Comparison of ENCODE assay signal across 23 cellular contexts in the genomic region with DNA sequence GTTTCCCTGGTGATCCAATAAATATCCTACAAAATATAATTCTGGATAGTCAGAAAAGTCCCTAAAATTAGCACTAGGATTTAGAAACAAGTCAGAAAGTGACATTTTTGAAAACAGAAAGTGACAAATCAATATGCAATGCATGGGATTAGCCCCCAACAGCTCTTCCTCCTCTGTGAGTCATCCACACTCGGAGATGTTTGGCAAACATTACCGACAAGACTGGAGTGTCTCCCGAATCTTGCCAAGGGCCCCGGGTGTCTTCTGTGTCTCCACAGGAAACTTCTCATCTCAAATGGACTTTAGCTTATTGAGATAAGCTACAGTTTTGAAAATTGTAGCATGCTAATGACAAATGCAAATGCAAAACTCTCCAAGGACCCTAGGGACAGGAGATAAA.
A peak's percentile ranks its signal among the peaks of the same experiment; 100 is the strongest.
DNase-seq lines count a peak whose midpoint lies in the region; ATAC-seq, FAIRE-seq and TF ChIP-seq lines count a peak whose summit lies in the region.
"Had no signal": no experiment of that assay in that cellular context is flagged by ENCODE, and none has a peak within 500 bp of the region (broad histone marks: within the 10 kb centered on the region; RNA-seq: fewer than 3 reads in every experiment).

No MANE protein-coding gene starts in this region.

- in situ Hi-C loops in GM23248 (cut with MboI): no loop called here
- in situ Hi-C loops in HepG2 (cut with HindIII; ENCODE audit: extremely low pct_ligation_motif_present, low pct_unique_long_range_greater_than_20kb): no loop called here

- WGBS in GM23248 (ENCODE audit: low coverage in 1 of 2, low lambda C conversion rate in 2 of 2, missing lambda C conversion rate in 2 of 2), 2 experiments: 1 to 2% methylated on average over 4 of the region's 4 CpGs
- WGBS in upper lobe of left lung, 2 donors: 49 to 69% methylated on average over 4 of the region's 4 CpGs
- 4% methylated on average over 4 of the region's 4 CpGs for WGBS in HepG2 (ENCODE audit: low lambda C conversion rate)

- FAIRE-seq in HepG2 (lab: Jason Lieb, UNC): no peak
- FAIRE-seq: H54 had no signal

- TF ChIP-seq EP300 in upper lobe of left lung (IDR thresholded peaks at IDR 0.05): no peak
- TF ChIP-seq EP300 in HepG2 (IDR thresholded peaks at IDR 0.05; ENCODE audit: low read depth in 2 of 2, low read length in 2 of 2): no peak
- no peak for TF ChIP-seq EP300 in HepG2 (CRISPR knock-in tag; IDR thresholded peaks at IDR 0.05; ENCODE audit: borderline replicate concordance)

- TF ChIP-seq CTCF in PC-3 (conservative IDR thresholded peaks at IDR 0.05; ENCODE audit: low read depth, low read length): no peak
- TF ChIP-seq CTCF in fibroblast of pulmonary artery (IDR thresholded peaks at IDR 0.05; ENCODE audit: low read length, missing control alignments): no peak
- TF ChIP-seq CTCF in upper lobe of left lung (IDR thresholded peaks at IDR 0.05): no peak
- no peak for TF ChIP-seq CTCF in uterus (IDR thresholded peaks at IDR 0.05)
- TF ChIP-seq CTCF in HepG2 (CRISPR knock-in tag; IDR thresholded peaks at IDR 0.05): no peak

- H3K27me3 ChIP-seq in GM23248 (replicated peaks; ENCODE audit: insufficient read depth) (no peaks in the 10 kb centered on the region), PC-3 (ENCODE audit: low read length) (peaks cover 84% of the 10 kb centered on the region), upper lobe of left lung (no peaks in the 10 kb centered on the region), uterus (no peaks in the 10 kb centered on the region), HepG2 (ENCODE audit: control insufficient read depth in 1 of 2, insufficient read depth in 2 of 2, low read length in 2 of 2) (peaks cover 0 to 9% of the 10 kb centered on the region in 2 experiments; a peak in 2 of 5 replicates)
- H3K27me3 ChIP-seq: body of pancreas, testis had no signal

- ATAC-seq in PC-3: no peak
- ATAC-seq in upper lobe of left lung (ENCODE audit: low FRiP score in 2 of 2): no peak
- ATAC-seq in HepG2: no peak
- ATAC-seq in HG03432 (IDR thresholded peaks at IDR 0.05; ENCODE audit: unreplicated experiment): no peak
- ATAC-seq: activated CD4-positive, alpha-beta T cell treated with anti-CD3 and anti-CD28 coated beads for 36 hours; body of pancreas; natural killer cell had no signal

- CTCF ChIA-PET in PC-3 (lab: Charles Lee) (no interaction called here), HepG2 (lab: Yijun Ruan, JAX; ENCODE audit: low intra/inter-chr PET ratio, low total read pairs) (no interaction called here)

- no peaks in the 10 kb centered on the region for H3K36me3 ChIP-seq in GM23248 (ENCODE audit: low read depth)
- H3K36me3 ChIP-seq in PC-3 (ENCODE audit: low read depth, low read length): no peaks in the 10 kb centered on the region
- no peaks in the 10 kb centered on the region for H3K36me3 ChIP-seq in upper lobe of left lung
- H3K36me3 ChIP-seq in uterus: no peaks in the 10 kb centered on the region
- no peaks in the 10 kb centered on the region for H3K36me3 ChIP-seq in HepG2 (replicated peaks in 1 of 2; ENCODE audit: control insufficient read depth in 1 of 2, insufficient read depth in 2 of 2, low read length in 2 of 2)

- TF ChIP-seq RAD21 in HepG2 (CRISPR knock-in tag; IDR thresholded peaks at IDR 0.05): no peak

- H3K9me3 ChIP-seq in GM23248 (ENCODE audit: low read depth) (no peaks in the 10 kb centered on the region), PC-3 (ENCODE audit: low read length) (no peaks in the 10 kb centered on the region), upper lobe of left lung (no peaks in the 10 kb centered on the region), uterus (no peaks in the 10 kb centered on the region), HepG2 (ENCODE audit: low read length) (no peaks in the 10 kb centered on the region)
- H3K9me3 ChIP-seq: body of pancreas, testis had no signal

- TF ChIP-seq POLR2A in upper lobe of left lung (IDR thresholded peaks at IDR 0.05): no peak
- TF ChIP-seq POLR2A in uterus (IDR thresholded peaks at IDR 0.05): no peak
- no peak for TF ChIP-seq POLR2A in HepG2 (IDR thresholded peaks at IDR 0.05; ENCODE audit: insufficient read depth in 1 of 2, low read depth in 2 of 2, low read length in 2 of 2)

- intact Hi-C loops in PC-3 (cut with micrococcal nuclease): no loop called here
- intact Hi-C loops in uterus (cut with DNase I; ENCODE audit: low total_unique reads): no loop called here
- intact Hi-C loops in HepG2 (cut with micrococcal nuclease; ENCODE audit: unreplicated experiment): no loop called here

- H2AFZ ChIP-seq in GM23248 (no peak overlapping the region), PC-3 (ENCODE audit: low read length) (no peak overlapping the region), HepG2 (ENCODE audit: low read length) (no peak overlapping the region)

- no TSS peak for BruUV-seq in PC-3 (replicated peaks; lab: Mats Ljungman, UMichigan)
- no TSS peak for BruUV-seq in HepG2 (replicated peaks; lab: Mats Ljungman, UMichigan)

- peak overlapping the region; percentile 5; the same call in 1 of the 2 replicates for H3K27ac ChIP-seq in GM23248
- no peak overlapping the region for H3K27ac ChIP-seq in PC-3 (ENCODE audit: low read length)
- H3K27ac ChIP-seq in upper lobe of left lung: no peak overlapping the region
- no peak overlapping the region for H3K27ac ChIP-seq in uterus
- no peak overlapping the region for H3K27ac ChIP-seq in HepG2 (ENCODE audit: extremely low read length, insufficient read depth, low read length)
- H3K27ac ChIP-seq: body of pancreas, C4-2B, testis had no signal

- H3K4me2 ChIP-seq in GM23248 (ENCODE audit: unreplicated experiment) (peak overlapping the region; percentile 25), PC-3 (ENCODE audit: low read length) (no peak overlapping the region), HepG2 (ENCODE audit: low read depth, low read length) (no peak overlapping the region)

- POLR2A ChIA-PET in PC-3 (lab: Charles Lee; ENCODE audit: unreplicated experiment) (no interaction called here), HepG2 (lab: Yijun Ruan, JAX) (no interaction called here)

- H3K4me1 ChIP-seq in GM23248 (ENCODE audit: insufficient read depth): peaks cover 27% of the 10 kb centered on the region
- no peaks in the 10 kb centered on the region for H3K4me1 ChIP-seq in PC-3 (ENCODE audit: insufficient read depth, low read length)
- no peaks in the 10 kb centered on the region for H3K4me1 ChIP-seq in upper lobe of left lung
- H3K4me1 ChIP-seq in uterus: no peaks in the 10 kb centered on the region
- H3K4me1 ChIP-seq in HepG2 (ENCODE audit: insufficient read depth, low read length): no peaks in the 10 kb centered on the region
- H3K4me1 ChIP-seq: body of pancreas, testis had no signal

- no peak overlapping the region for H3K9ac ChIP-seq in GM23248
- H3K9ac ChIP-seq in PC-3 (ENCODE audit: low read length): no peak overlapping the region
- H3K9ac ChIP-seq in HepG2 (ENCODE audit: insufficient read depth, low read depth, low read length): no peak overlapping the region

- H3F3A ChIP-seq in GM23248 (ENCODE audit: insufficient read depth) (peaks cover 27% of the 10 kb centered on the region), PC-3 (ENCODE audit: low read length, unreplicated experiment) (no peaks in the 10 kb centered on the region)

- no peak overlapping the region for H3K4me3 ChIP-seq in GM23248
- no peak overlapping the region for H3K4me3 ChIP-seq in PC-3 (ENCODE audit: low read length)
- no peak overlapping the region for H3K4me3 ChIP-seq in fibroblast of pulmonary artery (replicated peaks; ENCODE audit: low read depth, low read length)
- no peak overlapping the region for H3K4me3 ChIP-seq in upper lobe of left lung
- no peak overlapping the region for H3K4me3 ChIP-seq in uterus
- H3K4me3 ChIP-seq in HepG2 (replicated peaks in 1 of 3; ENCODE audit: insufficient read depth in 1 of 3, low read depth in 2 of 3, low read length in 3 of 3): no peak overlapping the region
- H3K4me3 ChIP-seq: body of pancreas, testis had no signal

- H3K79me2 ChIP-seq in GM23248 (ENCODE audit: insufficient read depth): no peaks in the 10 kb centered on the region
- H3K79me2 ChIP-seq in PC-3 (ENCODE audit: low read length): no peaks in the 10 kb centered on the region
- H3K79me2 ChIP-seq in HepG2 (ENCODE audit: insufficient read depth, low read length): no peaks in the 10 kb centered on the region

- H4K20me1 ChIP-seq in GM23248 (ENCODE audit: insufficient read depth) (no peaks in the 10 kb centered on the region), PC-3 (ENCODE audit: low read length) (no peaks in the 10 kb centered on the region; the same call in 1 of the 2 replicates), HepG2 (ENCODE audit: insufficient read depth, low read length) (no peaks in the 10 kb centered on the region)

- H3K9me2 ChIP-seq in GM23248 (ENCODE audit: insufficient read depth): no peaks in the 10 kb centered on the region
- H3K9me2 ChIP-seq in PC-3 (replicated peaks; ENCODE audit: low read length): no peaks in the 10 kb centered on the region

- DNase-seq in AG08395 (ENCODE audit: low spot score): peak; percentile 81
- DNase-seq in GM23248: peak; percentile 81
- DNase-seq in PC-3: peak; percentile 18
- DNase-seq in fibroblast of pulmonary artery (ENCODE audit: low read depth): peak; percentile 38
- no peak for DNase-seq in upper lobe of left lung
- no peak for DNase-seq in uterus
- no peak for DNase-seq in HepG2 (ENCODE audit: low spot score)
- DNase-seq: ACHN; activated CD4-positive, alpha-beta T cell treated with anti-CD3 and anti-CD28 coated beads for 36 hours; activated CD8-positive, alpha-beta memory T cell treated with anti-CD3 and anti-CD28 coated beads for 24 hours; activated gamma-delta T cell treated with Interleukin-2 at 50 U/mL for 16 hours; activated T-cell treated with anti-CD3 and anti-CD28 coated beads, Interleukin-2, amount 50 U/mL, for 1 hour; body of pancreas; Calu3; natural killer cell; NCI-H1436; NCI-H2107; NCI-H82; stimulated activated naive CD4-positive, alpha-beta T cell treated with Interleukin-2 at 50 U/mL for 16 hours; testis had no signal

TF ChIP-seq in HepG2, 621 proteins besides CTCF, POLR2A, EP300 and RAD21:
- TF ChIP-seq SP1 (IDR thresholded peaks at IDR 0.05): no peak
- TF ChIP-seq SP1 (CRISPR knock-in tag; IDR thresholded peaks at IDR 0.05): no peak
- TF ChIP-seq IRF2 (CRISPR knock-in tag; IDR thresholded peaks at IDR 0.05): no peak
- TF ChIP-seq SNAI1 (CRISPR knock-in tag; IDR thresholded peaks at IDR 0.05; ENCODE audit: borderline replicate concordance): no peak
- TF ChIP-seq MIER2 (CRISPR knock-in tag; IDR thresholded peaks at IDR 0.05): no peak
- TF ChIP-seq HES4 (CRISPR knock-in tag; IDR thresholded peaks at IDR 0.05; ENCODE audit: borderline replicate concordance): no peak
- TF ChIP-seq CC2D1A (CRISPR knock-in tag; IDR thresholded peaks at IDR 0.05): no peak
- TF ChIP-seq ZKSCAN5 (CRISPR knock-in tag; IDR thresholded peaks at IDR 0.05): no peak
- TF ChIP-seq ZNF546 (CRISPR knock-in tag; conservative IDR thresholded peaks at IDR 0.05): no peak
- no peak for TF ChIP-seq ARHGAP35 (CRISPR knock-in tag; IDR thresholded peaks at IDR 0.05; ENCODE audit: borderline replicate concordance)
- TF ChIP-seq DNMT3B (CRISPR knock-in tag; conservative IDR thresholded peaks at IDR 0.05): no peak
- TF ChIP-seq ZNF607 (CRISPR knock-in tag; IDR thresholded peaks at IDR 0.05; ENCODE audit: borderline replicate concordance): no peak
- TF ChIP-seq KDM4B (CRISPR knock-in tag; IDR thresholded peaks at IDR 0.05): no peak
- TF ChIP-seq ELF4 (CRISPR knock-in tag; IDR thresholded peaks at IDR 0.05; ENCODE audit: borderline replicate concordance): no peak

Comparison
In these comparisons a context has a peak if more than half of its experiments do, and no peak if none do; other contexts are left out.
1. DNase-seq: peak in AG08395 (single experiment), GM23248 (single experiment), PC-3 (single experiment) and fibroblast of pulmonary artery (single experiment); none in upper lobe of left lung (0 of 2), uterus (0 of 2) and HepG2 (single experiment).